Comparison of ENCODE assay signal across 1 cellular context in the genomic region with DNA sequence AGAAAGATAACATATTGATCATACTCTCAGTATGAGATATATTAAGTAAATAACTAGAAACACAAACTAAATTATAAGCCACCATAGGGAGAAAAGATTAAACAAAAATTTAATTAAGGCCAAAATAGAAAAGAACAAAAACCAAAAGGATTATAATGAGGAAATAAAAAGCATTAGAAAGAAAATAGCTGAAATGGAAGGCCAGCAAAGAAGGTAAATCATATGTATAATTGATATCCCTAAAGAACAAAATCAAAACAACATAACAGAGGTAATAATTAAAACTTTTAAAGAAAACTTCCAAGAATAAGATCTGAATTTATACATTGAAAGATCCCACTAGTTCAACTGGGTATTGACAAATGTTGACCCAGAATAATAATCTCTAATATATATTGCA.
TF ChIP-seq lines count a peak whose summit lies in the region.

No MANE protein-coding gene starts in this region.

TF ChIP-seq in SK-N-SH, 30 proteins besides CTCF, POLR2A, EP300 and RAD21 (continued from another document):
- TF ChIP-seq, protein P1, sequence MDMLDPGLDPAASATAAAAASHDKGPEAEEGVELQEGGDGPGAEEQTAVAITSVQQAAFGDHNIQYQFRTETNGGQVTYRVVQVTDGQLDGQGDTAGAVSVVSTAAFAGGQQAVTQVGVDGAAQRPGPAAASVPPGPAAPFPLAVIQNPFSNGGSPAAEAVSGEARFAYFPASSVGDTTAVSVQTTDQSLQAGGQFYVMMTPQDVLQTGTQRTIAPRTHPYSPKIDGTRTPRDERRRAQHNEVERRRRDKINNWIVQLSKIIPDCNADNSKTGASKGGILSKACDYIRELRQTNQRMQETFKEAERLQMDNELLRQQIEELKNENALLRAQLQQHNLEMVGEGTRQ (IDR thresholded peaks at IDR 0.05; ENCODE audit: borderline replicate concordance, low read depth, low read length), result no peak
- TF ChIP-seq MXI1 (IDR thresholded peaks at IDR 0.05; ENCODE audit: low read depth, low read length), result no peak
- no peak for TF ChIP-seq NFIC (IDR thresholded peaks at IDR 0.05; ENCODE audit: borderline replicate concordance)
- no peak for TF ChIP-seq MAX (IDR thresholded peaks at IDR 0.05; ENCODE audit: low read depth)
- no peak for TF ChIP-seq CHD2 (IDR thresholded peaks at IDR 0.05; ENCODE audit: low read length, partially characterized antibody)
- no peak for TF ChIP-seq REST (IDR thresholded peaks at IDR 0.05; ENCODE audit: low read depth, low read length)
- no peak for TF ChIP-seq JUND (IDR thresholded peaks at IDR 0.05)
- no peak for TF ChIP-seq SIN3A (IDR thresholded peaks at IDR 0.05; ENCODE audit: borderline replicate concordance, low read depth, low read length)
